1 cellular context compared by ENCODE assay signal in genomic region chr5:57432876-57433275, GRCh38.
TF ChIP-seq lines count a peak whose summit lies in the region.

No MANE protein-coding gene starts in this region.

TF ChIP-seq in endothelial cell of umbilical vein, 7 proteins besides CTCF, POLR2A, EP300 and RAD21 (continued from another document):
- no peak for TF ChIP-seq JUN (IDR thresholded peaks at IDR 0.05; ENCODE audit: borderline replicate concordance, insufficient read depth, insufficient read length, low read depth)
- TF ChIP-seq, protein P1, sequence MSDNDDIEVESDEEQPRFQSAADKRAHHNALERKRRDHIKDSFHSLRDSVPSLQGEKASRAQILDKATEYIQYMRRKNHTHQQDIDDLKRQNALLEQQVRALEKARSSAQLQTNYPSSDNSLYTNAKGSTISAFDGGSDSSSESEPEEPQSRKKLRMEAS (IDR thresholded peaks at IDR 0.05; ENCODE audit: insufficient read depth, insufficient read length) = no peak
- no peak for TF ChIP-seq POLR2AphosphoS5 (IDR thresholded peaks at IDR 0.05; ENCODE audit: insufficient read depth, low read depth, low read length)
TF ChIP-seq in endothelial cell of umbilical vein: peak in this region for 0.
